Comparison of ENCODE assay signal across 2 cellular contexts in genomic region chr16:84938616-84939015, GRCh38.
DNase-seq lines count a peak whose midpoint lies in the region; TF ChIP-seq lines count a peak whose summit lies in the region.
"Not testable (repeated sequence)": the region's sequence is repeated elsewhere in the genome, so short reads cannot be mapped to it uniquely, and the experiment has no call there.

No MANE protein-coding gene starts in this region.

- H4K8ac ChIP-seq in trophoblast cell (ENCODE audit: low read depth, low read length), result not testable (repeated sequence)

- H3K4me3 ChIP-seq in trophoblast cell (ENCODE audit: low read depth, low read length); vagina: not testable (repeated sequence)

- no CpG with 5 or more reads among the region's 6 CpGs for WGBS in trophoblast cell (ENCODE audit: extremely low coverage, insufficient coverage, insufficient read length)

- not testable (repeated sequence) for H3K4ac ChIP-seq in trophoblast cell (ENCODE audit: low read depth, low read length)

- H3K27me3 ChIP-seq in trophoblast cell (ENCODE audit: insufficient read depth, low read length); vagina: not testable (repeated sequence)

- H3K4me1 ChIP-seq in trophoblast cell (ENCODE audit: control insufficient read depth in 1 of 2, insufficient read depth in 2 of 2, low read length in 2 of 2), result peaks cover 9 to 19% of the 10 kb centered on the region in 2 experiments
- peaks cover 27% of the 10 kb centered on the region for H3K4me1 ChIP-seq in vagina

- H2BK120ac ChIP-seq in trophoblast cell (ENCODE audit: insufficient read depth, low read length, poor library complexity), result not testable (repeated sequence)

- not testable (repeated sequence) for H4K12ac ChIP-seq in trophoblast cell (ENCODE audit: low read depth, low read length)

- not testable (repeated sequence) for H3K14ac ChIP-seq in trophoblast cell (ENCODE audit: low read length)

- not testable (repeated sequence) for TF ChIP-seq POLR2A in vagina (IDR thresholded peaks at IDR 0.05)

- H3K23ac ChIP-seq in trophoblast cell (ENCODE audit: low read length), result not testable (repeated sequence)

- peak overlapping the region; percentile 48 for H4K91ac ChIP-seq in trophoblast cell (ENCODE audit: low read depth, low read length)

- not testable (repeated sequence) for DNase-seq in trophoblast cell; vagina (ENCODE audit: extremely low spot score in 2 of 2)

- not testable (repeated sequence) for H3K27ac ChIP-seq in trophoblast cell (ENCODE audit: low read depth, low read length)
- H3K27ac ChIP-seq in vagina, result peak overlapping the region; percentile 73

- H2BK5ac ChIP-seq in trophoblast cell (ENCODE audit: low read depth, low read length, poor library complexity), result not testable (repeated sequence)

- H2AFZ ChIP-seq in trophoblast cell (ENCODE audit: insufficient read depth, low read length, poor library complexity), result not testable (repeated sequence)

- H2BK12ac ChIP-seq in trophoblast cell (ENCODE audit: low read length), result not testable (repeated sequence)

- not testable (repeated sequence) for H3K36me3 ChIP-seq in trophoblast cell (ENCODE audit: control insufficient read depth in 1 of 2, insufficient read depth in 2 of 2, low read length in 2 of 2); vagina

- not testable (repeated sequence) for TF ChIP-seq CTCF in vagina (IDR thresholded peaks at IDR 0.05)

- intact Hi-C loops in vagina (cut with DNase I), result not testable (repeated sequence)

- H3K9me3 ChIP-seq in trophoblast cell (ENCODE audit: insufficient read depth, low read depth, low read length); vagina: not testable (repeated sequence)

- not testable (repeated sequence) for H3K9ac ChIP-seq in trophoblast cell (ENCODE audit: low read length)

- not testable (repeated sequence) for H3K79me2 ChIP-seq in trophoblast cell (ENCODE audit: control insufficient read depth, insufficient read depth, low read length, poor library complexity)

- not testable (repeated sequence) for H2AK5ac ChIP-seq in trophoblast cell (ENCODE audit: low read length)

- not testable (repeated sequence) for H3K4me2 ChIP-seq in trophoblast cell (ENCODE audit: low read length)

- peaks cover 22% of the 10 kb centered on the region for H3K79me1 ChIP-seq in trophoblast cell (ENCODE audit: low read length)

- H3K18ac ChIP-seq in trophoblast cell (ENCODE audit: low read length), result not testable (repeated sequence)
